Comparison of ENCODE assay signal across 1 cellular context in the genomic region with DNA sequence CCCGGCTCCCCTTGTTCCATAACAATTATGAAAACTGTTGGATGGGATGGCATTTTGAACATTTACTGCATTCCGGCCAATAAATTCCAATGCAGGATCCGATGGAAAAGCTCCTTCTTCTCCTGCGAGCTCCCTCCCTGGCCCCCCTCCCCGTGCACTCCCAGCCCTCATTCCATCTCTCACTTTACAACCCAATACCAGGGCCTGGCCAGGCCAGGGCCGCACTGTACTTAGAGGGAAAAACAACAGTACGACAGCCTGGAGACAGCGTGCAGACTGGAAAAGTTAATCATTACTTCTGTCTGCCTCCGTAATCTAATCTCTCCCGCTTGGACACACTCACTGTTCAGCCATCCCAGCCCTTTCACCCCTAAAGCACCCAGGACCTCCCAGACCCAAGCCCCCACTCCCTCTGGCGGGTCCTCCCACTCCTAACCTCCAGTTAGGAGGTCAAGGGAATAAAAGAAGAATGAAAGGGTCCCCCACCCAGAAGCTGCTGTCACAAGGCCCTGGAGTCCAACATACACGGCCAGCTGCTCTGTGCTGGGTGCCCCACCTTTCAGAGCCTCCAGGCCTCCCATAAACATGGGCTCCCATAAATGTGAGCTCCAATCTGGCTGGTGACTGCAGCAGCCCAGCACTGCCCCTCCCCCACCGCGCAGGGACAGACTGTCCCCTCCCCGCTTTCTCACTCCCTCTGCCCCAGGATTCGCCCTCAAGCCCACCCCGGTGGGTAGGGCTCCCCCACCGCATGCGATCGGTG.
A peak's percentile ranks its signal among the peaks of the same experiment; 100 is the strongest.
TF ChIP-seq lines count a peak whose summit lies in the region.

No MANE protein-coding gene starts in this region.

TF ChIP-seq in endothelial cell of umbilical vein, 7 proteins besides CTCF, POLR2A, EP300 and RAD21:
- TF ChIP-seq FOS (IDR thresholded peaks at IDR 0.05; ENCODE audit: borderline replicate concordance, insufficient read depth, low read length) (no peak), EZH2 (IDR thresholded peaks at IDR 0.05; ENCODE audit: borderline replicate concordance, low read depth, low read length, severe bottlenecking) (no peak), GATA2 (IDR thresholded peaks at IDR 0.05; ENCODE audit: insufficient read depth, insufficient read length, low read depth, low read length) (peak; percentile 57)
